Comparison of ENCODE assay signal across 28 cellular contexts in the genomic region with DNA sequence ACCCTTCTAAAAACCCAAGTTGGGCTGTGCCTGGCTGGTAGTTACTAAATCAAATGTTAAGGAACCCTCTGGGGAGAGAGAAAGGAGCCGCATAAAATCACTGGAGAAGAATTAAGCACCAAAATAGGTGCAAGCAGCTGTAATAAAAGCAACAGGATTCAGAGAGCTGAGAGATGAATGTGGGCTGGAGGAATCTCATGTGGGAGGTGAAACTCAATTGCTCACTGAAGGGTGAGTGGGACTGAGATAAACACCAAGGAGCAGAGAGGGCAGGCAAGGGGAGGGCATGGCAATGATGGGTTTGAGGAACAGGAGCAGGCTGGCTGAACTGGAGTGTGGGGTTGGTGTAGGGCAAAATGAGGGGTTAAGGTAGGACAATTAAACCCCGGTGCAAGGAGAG. TPM values are rescaled to one million over a fixed set of nuclear protein-coding genes. Genes with fewer than 3 reads are reported as not detected.
A peak's percentile ranks its signal among the peaks of the same experiment; 100 is the strongest.
DNase-seq lines count a peak whose midpoint lies in the region; ATAC-seq and TF ChIP-seq lines count a peak whose summit lies in the region.
"Had no signal": no experiment of that assay in that cellular context is flagged by ENCODE, and none has a peak within 500 bp of the region (broad histone marks: within the 10 kb centered on the region; RNA-seq: fewer than 3 reads in every experiment).

No MANE protein-coding gene starts in this region.

- no peak for TF ChIP-seq CTCF in type B pancreatic cell (conservative IDR thresholded peaks at IDR 0.05)
- no peak for TF ChIP-seq CTCF in left ventricle myocardium inferior (IDR thresholded peaks at IDR 0.05; ENCODE audit: borderline replicate concordance)

- no peaks in the 10 kb centered on the region for H3K9me3 Mint-ChIP-seq in activated T-helper 17 cell treated with anti-CD3 and anti-CD28 coated beads, Interleukin-2, amount 50 U/mL, for 72 hours
- no peaks in the 10 kb centered on the region for H3K9me3 Mint-ChIP-seq in type B pancreatic cell
- H3K9me3 Mint-ChIP-seq: activated naive CD4-positive, alpha-beta T cell treated with anti-CD3 and anti-CD28 coated beads, Interleukin-2, amount 10 ng/mL, durations not matched to agents 7 days and 5 days; CD4-positive, alpha-beta T cell; dendritic cell treated with granulocyte-macrophage colony-stimulating factor and Interleukin-4, amounts not matched to agents 40 ng/mL and 50 ng/mL, for 4 days; naive B cell; T-cell had no signal

- peak; percentile 60 for ATAC-seq in activated T-helper 17 cell treated with anti-CD3 and anti-CD28 coated beads, Interleukin-2, amount 50 U/mL, for 72 hours (replicated peaks)
- no peak for ATAC-seq in GM21717 (IDR thresholded peaks at IDR 0.05; ENCODE audit: unreplicated experiment)
- ATAC-seq: T-cell had no signal

- no peaks in the 10 kb centered on the region for H3K36me3 Mint-ChIP-seq in activated T-helper 17 cell treated with anti-CD3 and anti-CD28 coated beads, Interleukin-2, amount 50 U/mL, for 72 hours (ENCODE audit: low read depth)
- no peaks in the 10 kb centered on the region for H3K36me3 Mint-ChIP-seq in type B pancreatic cell
- H3K36me3 Mint-ChIP-seq: activated naive CD4-positive, alpha-beta T cell treated with anti-CD3 and anti-CD28 coated beads, Interleukin-2, amount 10 ng/mL, durations not matched to agents 7 days and 5 days; naive B cell; T-cell had no signal

- peak; percentile 16 for DNase-seq in stimulated activated CD4-positive, alpha-beta T cell treated with anti-CD3 and anti-CD28 coated beads, Interleukin-15, amount 100 ng/mL, for 24 hours
- no peak for DNase-seq in stimulated activated CD4-positive, alpha-beta T cell treated with anti-CD3 and anti-CD28 coated beads, Interleukin-4, amount 100 ng/mL, for 4 hours
- DNase-seq in kidney glomerular epithelial cell (lab: John Stamatoyannopoulos, UW), result peak; percentile 73
- no peak for DNase-seq in type B pancreatic cell (ENCODE audit: extremely low spot score, unreplicated experiment)
- DNase-seq in left ventricle myocardium inferior, result no peak
- DNase-seq: activated CD4-positive, CD25-positive, alpha-beta regulatory T cell treated with anti-CD3 and anti-CD28 coated beads, Interleukin-2, amount 50 U/mL, for 72 hours; activated naive CD4-positive, alpha-beta T cell treated with anti-CD3 and anti-CD28 coated beads, Interleukin-2, amount 10 ng/mL, durations not matched to agents 7 days and 5 days; aorta; CD4-positive, alpha-beta T cell; central memory CD4-positive, alpha-beta T cell; EL; glutamatergic neuron; left cardiac atrium; mesendoderm; naive B cell; NCI-H1694 treated with DMSO at 0.1 percent for 48 hours; NCI-H2171 treated with DMSO at 0.1 percent for 48 hours; NCI-H526; occipital lobe; SJCRH30; stimulated activated CD4-positive, alpha-beta T cell treated with anti-CD3 and anti-CD28 coated beads, Interleukin-12 subunit alpha, Interleukin-12 subunit beta, amount 100 ng/mL, for 4 hours; stomach; T-cell; transverse colon had no signal

- H3K4me1 ChIP-seq in left ventricle myocardium inferior, result no peaks in the 10 kb centered on the region
- H3K4me1 ChIP-seq: right atrium auricular region, SJCRH30, stomach, transverse colon had no signal

- peak overlapping the region; percentile 55 for H3K4me3 Mint-ChIP-seq in activated T-helper 17 cell treated with anti-CD3 and anti-CD28 coated beads, Interleukin-2, amount 50 U/mL, for 72 hours
- H3K4me3 Mint-ChIP-seq in type B pancreatic cell, result no peak overlapping the region
- H3K4me3 Mint-ChIP-seq: activated naive CD4-positive, alpha-beta T cell treated with anti-CD3 and anti-CD28 coated beads, Interleukin-2, amount 10 ng/mL, durations not matched to agents 7 days and 5 days; CD4-positive, alpha-beta T cell; dendritic cell treated with granulocyte-macrophage colony-stimulating factor and Interleukin-4, amounts not matched to agents 40 ng/mL and 50 ng/mL, for 4 days; naive B cell; T-cell had no signal

- H3K4me1 Mint-ChIP-seq in activated T-helper 17 cell treated with anti-CD3 and anti-CD28 coated beads, Interleukin-2, amount 50 U/mL, for 72 hours, result peaks cover 12% of the 10 kb centered on the region
- H3K4me1 Mint-ChIP-seq in type B pancreatic cell (ENCODE audit: unreplicated experiment), result peaks cover 5% of the 10 kb centered on the region
- H3K4me1 Mint-ChIP-seq: naive B cell had no signal

- H3K9me3 ChIP-seq in left ventricle myocardium inferior (replicated peaks), result no peaks in the 10 kb centered on the region
- H3K9me3 ChIP-seq: right atrium auricular region, SJCRH30, stomach, transverse colon had no signal

- H3K27ac ChIP-seq in left ventricle myocardium inferior (replicated peaks), result no peak overlapping the region
- H3K27ac ChIP-seq: right atrium auricular region, SJCRH30, stomach, transverse colon had no signal

- intact Hi-C loops in left ventricle myocardium inferior (cut with micrococcal nuclease), result no loop called here

- H3K27me3 ChIP-seq in left ventricle myocardium inferior (ENCODE audit: low read depth), result no peaks in the 10 kb centered on the region
- H3K27me3 ChIP-seq: right atrium auricular region, stomach, transverse colon had no signal

- no peaks in the 10 kb centered on the region for H3K27me3 Mint-ChIP-seq in activated T-helper 17 cell treated with anti-CD3 and anti-CD28 coated beads, Interleukin-2, amount 50 U/mL, for 72 hours
- H3K27me3 Mint-ChIP-seq in type B pancreatic cell, result no peaks in the 10 kb centered on the region
- H3K27me3 Mint-ChIP-seq: CD4-positive, alpha-beta T cell; dendritic cell treated with granulocyte-macrophage colony-stimulating factor and Interleukin-4, amounts not matched to agents 40 ng/mL and 50 ng/mL, for 4 days had no signal

- no peak overlapping the region for H3K4me3 ChIP-seq in left ventricle myocardium inferior
- H3K4me3 ChIP-seq: right atrium auricular region, SJCRH30, stomach, transverse colon had no signal

- no peaks in the 10 kb centered on the region for H3K36me3 ChIP-seq in left ventricle myocardium inferior
- H3K36me3 ChIP-seq: right atrium auricular region, SJCRH30, stomach, transverse colon had no signal

- H3K27ac Mint-ChIP-seq in activated T-helper 17 cell treated with anti-CD3 and anti-CD28 coated beads, Interleukin-2, amount 50 U/mL, for 72 hours, result peak overlapping the region; percentile 52
- peak overlapping the region; percentile 3 for H3K27ac Mint-ChIP-seq in type B pancreatic cell
- H3K27ac Mint-ChIP-seq: activated naive CD4-positive, alpha-beta T cell treated with anti-CD3 and anti-CD28 coated beads, Interleukin-2, amount 10 ng/mL, durations not matched to agents 7 days and 5 days; CD4-positive, alpha-beta T cell; dendritic cell treated with granulocyte-macrophage colony-stimulating factor and Interleukin-4, amounts not matched to agents 40 ng/mL and 50 ng/mL, for 4 days; T-cell had no signal

RNA-seq across cellular contexts. Expression of a gene that starts 10.3 kb away (rescaled TPM):
- total RNA-seq in activated T-helper 17 cell treated with anti-CD3 and anti-CD28 coated beads, Interleukin-2, amount 50 U/mL, for 72 hours, result under 1 TPM; 0.61 to 0.90 TPM
- 1.9 and 3.4 TPM in 2 replicates for total RNA-seq in type B pancreatic cell (ENCODE audit: low replicate concordance)
- total RNA-seq in left ventricle myocardium inferior, result 2.4 TPM

Comparison
In these comparisons a context has a peak if more than half of its experiments do, and no peak if none do; other contexts are left out.
1. DNase-seq: peak in stimulated activated CD4-positive, alpha-beta T cell treated with anti-CD3 and anti-CD28 coated beads, Interleukin-15, amount 100 ng/mL, for 24 hours (single experiment) and kidney glomerular epithelial cell (single experiment); none in stimulated activated CD4-positive, alpha-beta T cell treated with anti-CD3 and anti-CD28 coated beads, Interleukin-4, amount 100 ng/mL, for 4 hours (0 of 2), type B pancreatic cell (single experiment) and left ventricle myocardium inferior (single experiment).